ENCODE assay signal across 1 cellular context in the genomic region with DNA sequence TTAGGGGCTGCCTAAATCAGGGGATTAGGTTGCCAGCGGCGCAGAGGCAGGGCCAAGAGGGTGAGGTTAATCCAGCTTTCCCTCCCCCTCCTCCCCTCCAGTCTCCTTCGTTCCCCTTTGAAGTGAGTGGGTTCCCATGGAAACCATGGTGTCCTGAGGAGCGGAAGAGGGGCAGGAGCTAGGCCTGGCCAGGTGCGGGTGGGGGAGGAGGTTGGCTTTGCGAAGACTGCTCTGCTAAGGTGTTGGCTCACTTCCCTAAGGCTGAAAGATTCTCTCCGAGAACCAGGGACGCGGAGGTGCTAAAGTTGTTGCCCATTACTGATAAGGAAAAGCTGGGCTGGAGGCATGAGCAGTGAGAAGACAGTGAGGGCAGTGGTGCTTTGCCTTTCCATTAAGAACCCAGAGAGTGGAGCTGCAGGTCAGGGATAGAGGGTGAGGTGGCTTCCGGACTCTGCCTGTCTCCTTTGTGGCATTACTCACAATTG.
TF ChIP-seq lines count a peak whose summit lies in the region.

No MANE protein-coding gene starts in this region.

TF ChIP-seq in WTC11, 78 proteins besides CTCF, POLR2A, EP300 and RAD21 (continued from another document):
- TF ChIP-seq, protein P1, sequence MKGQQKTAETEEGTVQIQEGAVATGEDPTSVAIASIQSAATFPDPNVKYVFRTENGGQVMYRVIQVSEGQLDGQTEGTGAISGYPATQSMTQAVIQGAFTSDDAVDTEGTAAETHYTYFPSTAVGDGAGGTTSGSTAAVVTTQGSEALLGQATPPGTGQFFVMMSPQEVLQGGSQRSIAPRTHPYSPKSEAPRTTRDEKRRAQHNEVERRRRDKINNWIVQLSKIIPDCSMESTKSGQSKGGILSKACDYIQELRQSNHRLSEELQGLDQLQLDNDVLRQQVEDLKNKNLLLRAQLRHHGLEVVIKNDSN (CRISPR knock-in tag; IDR thresholded peaks at IDR 0.05), result no peak
- TF ChIP-seq, protein P2, sequence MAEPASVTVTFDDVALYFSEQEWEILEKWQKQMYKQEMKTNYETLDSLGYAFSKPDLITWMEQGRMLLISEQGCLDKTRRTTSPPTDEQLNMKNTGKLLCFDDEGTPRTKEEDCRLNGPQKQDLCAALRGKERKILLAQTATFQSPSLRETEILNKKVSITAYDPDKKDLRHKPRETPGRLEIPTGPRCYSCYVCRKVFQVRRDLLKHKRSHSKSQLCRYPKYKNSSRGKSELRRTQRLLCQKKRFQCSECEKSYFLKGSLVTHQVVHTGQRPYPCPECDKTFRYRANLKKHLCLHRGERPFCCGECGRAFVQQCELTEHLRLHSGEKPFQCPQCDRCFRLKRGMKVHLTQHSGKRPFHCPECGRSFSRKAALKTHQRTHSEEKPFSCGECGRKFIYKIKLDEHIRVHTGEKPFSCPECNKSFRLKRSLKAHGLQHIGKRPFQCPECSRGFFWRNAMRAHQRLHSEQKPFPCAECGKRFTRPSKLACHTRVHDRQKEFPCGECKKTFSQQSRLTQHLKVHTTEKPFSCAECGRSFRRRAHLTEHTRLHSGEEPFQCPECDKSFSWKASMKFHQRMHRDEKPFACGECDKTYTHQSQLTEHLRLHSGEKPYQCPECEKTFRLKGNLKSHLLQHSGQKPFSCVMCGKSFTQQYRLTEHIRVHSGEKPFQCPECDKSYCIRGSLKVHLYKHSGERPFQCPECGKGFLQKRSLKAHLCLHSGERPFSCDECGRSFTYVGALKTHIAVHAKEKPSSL (CRISPR knock-in tag; conservative IDR thresholded peaks at IDR 0.05), result no peak
- TF ChIP-seq ELF4 (CRISPR knock-in tag; IDR thresholded peaks at IDR 0.05; ENCODE audit: low read depth) (no peak), ZNF121 (CRISPR knock-in tag; IDR thresholded peaks at IDR 0.05) (0 out of 2 replicates have a peak, but pooled peaks have one; percentile 31), GRHL2 (CRISPR knock-in tag; IDR thresholded peaks at IDR 0.05; ENCODE audit: insufficient replicate concordance, severe bottlenecking) (no peak), GTF2I (CRISPR knock-in tag; conservative IDR thresholded peaks at IDR 0.05) (no peak)
- TF ChIP-seq, protein P3, sequence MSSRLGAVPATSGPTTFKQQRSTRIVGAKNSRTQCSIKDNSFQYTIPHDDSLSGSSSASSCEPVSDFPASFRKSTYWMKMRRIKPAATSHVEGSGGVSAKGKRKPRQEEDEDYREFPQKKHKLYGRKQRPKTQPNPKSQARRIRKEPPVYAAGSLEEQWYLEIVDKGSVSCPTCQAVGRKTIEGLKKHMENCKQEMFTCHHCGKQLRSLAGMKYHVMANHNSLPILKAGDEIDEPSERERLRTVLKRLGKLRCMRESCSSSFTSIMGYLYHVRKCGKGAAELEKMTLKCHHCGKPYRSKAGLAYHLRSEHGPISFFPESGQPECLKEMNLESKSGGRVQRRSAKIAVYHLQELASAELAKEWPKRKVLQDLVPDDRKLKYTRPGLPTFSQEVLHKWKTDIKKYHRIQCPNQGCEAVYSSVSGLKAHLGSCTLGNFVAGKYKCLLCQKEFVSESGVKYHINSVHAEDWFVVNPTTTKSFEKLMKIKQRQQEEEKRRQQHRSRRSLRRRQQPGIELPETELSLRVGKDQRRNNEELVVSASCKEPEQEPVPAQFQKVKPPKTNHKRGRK (CRISPR knock-in tag; IDR thresholded peaks at IDR 0.05; ENCODE audit: borderline replicate concordance), result no peak
- TF ChIP-seq, protein P4, sequence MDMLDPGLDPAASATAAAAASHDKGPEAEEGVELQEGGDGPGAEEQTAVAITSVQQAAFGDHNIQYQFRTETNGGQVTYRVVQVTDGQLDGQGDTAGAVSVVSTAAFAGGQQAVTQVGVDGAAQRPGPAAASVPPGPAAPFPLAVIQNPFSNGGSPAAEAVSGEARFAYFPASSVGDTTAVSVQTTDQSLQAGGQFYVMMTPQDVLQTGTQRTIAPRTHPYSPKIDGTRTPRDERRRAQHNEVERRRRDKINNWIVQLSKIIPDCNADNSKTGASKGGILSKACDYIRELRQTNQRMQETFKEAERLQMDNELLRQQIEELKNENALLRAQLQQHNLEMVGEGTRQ (CRISPR knock-in tag; IDR thresholded peaks at IDR 0.05), result peak; percentile 16; the same call in 1 of the 2 replicates
